In the genomic region with DNA sequence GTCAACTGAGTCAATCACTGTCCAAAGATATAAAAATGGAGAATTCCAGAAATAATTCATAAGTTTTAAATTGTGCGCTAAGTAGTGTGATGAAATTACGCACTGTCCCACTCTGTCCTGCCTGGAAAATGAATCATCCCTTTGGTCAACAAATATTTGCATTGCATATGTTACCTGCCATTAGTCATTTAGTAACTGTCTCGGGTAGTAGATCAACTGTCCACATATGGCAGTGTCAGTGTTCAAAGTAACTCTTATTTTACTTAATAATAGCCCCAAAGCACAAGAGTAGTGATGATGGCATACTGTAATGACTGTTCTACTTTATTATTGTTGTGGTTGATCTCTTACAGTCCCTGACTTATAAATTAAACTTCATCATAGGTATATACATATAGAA, we compare ENCODE assay signal across 1 cellular context.
TF ChIP-seq lines count a peak whose summit lies in the region.

No MANE protein-coding gene starts in this region.

TF ChIP-seq in WTC11, 78 proteins besides CTCF, POLR2A, EP300 and RAD21 (continued from another document):
- TF ChIP-seq, protein P1, sequence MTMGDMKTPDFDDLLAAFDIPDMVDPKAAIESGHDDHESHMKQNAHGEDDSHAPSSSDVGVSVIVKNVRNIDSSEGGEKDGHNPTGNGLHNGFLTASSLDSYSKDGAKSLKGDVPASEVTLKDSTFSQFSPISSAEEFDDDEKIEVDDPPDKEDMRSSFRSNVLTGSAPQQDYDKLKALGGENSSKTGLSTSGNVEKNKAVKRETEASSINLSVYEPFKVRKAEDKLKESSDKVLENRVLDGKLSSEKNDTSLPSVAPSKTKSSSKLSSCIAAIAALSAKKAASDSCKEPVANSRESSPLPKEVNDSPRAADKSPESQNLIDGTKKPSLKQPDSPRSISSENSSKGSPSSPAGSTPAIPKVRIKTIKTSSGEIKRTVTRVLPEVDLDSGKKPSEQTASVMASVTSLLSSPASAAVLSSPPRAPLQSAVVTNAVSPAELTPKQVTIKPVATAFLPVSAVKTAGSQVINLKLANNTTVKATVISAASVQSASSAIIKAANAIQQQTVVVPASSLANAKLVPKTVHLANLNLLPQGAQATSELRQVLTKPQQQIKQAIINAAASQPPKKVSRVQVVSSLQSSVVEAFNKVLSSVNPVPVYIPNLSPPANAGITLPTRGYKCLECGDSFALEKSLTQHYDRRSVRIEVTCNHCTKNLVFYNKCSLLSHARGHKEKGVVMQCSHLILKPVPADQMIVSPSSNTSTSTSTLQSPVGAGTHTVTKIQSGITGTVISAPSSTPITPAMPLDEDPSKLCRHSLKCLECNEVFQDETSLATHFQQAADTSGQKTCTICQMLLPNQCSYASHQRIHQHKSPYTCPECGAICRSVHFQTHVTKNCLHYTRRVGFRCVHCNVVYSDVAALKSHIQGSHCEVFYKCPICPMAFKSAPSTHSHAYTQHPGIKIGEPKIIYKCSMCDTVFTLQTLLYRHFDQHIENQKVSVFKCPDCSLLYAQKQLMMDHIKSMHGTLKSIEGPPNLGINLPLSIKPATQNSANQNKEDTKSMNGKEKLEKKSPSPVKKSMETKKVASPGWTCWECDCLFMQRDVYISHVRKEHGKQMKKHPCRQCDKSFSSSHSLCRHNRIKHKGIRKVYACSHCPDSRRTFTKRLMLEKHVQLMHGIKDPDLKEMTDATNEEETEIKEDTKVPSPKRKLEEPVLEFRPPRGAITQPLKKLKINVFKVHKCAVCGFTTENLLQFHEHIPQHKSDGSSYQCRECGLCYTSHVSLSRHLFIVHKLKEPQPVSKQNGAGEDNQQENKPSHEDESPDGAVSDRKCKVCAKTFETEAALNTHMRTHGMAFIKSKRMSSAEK (CRISPR knock-in tag; IDR thresholded peaks at IDR 0.05; ENCODE audit: borderline replicate concordance): no peak
